In the genomic region with DNA sequence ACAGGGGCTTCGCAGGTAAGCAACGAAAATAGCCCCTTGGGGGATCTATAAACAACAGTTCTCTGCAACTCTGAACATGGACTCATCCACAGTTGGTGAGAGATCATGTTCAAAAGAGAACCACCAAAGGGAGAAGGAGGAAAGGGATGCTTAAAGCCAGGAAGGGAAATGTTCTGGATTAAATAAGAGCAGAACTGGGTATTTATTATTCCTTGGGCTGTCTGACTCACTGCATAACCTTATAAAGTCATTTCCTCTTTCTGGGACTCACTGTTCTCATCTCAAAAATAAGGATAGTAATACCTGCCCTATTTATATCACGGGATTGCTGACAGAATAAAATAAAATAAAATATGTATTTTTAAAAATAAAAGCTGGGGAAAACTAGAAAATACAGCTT, we compare ENCODE assay signal across 13 cellular contexts. TPM values are rescaled to one million over a fixed set of nuclear protein-coding genes. Genes with fewer than 3 reads are reported as not detected.
DNase-seq lines count a peak whose midpoint lies in the region; ATAC-seq, FAIRE-seq and TF ChIP-seq lines count a peak whose summit lies in the region.
"Had no signal": no experiment of that assay in that cellular context is flagged by ENCODE, and none has a peak within 500 bp of the region (broad histone marks: within the 10 kb centered on the region; RNA-seq: fewer than 3 reads in every experiment).

No MANE protein-coding gene starts in this region.

- WGBS in esophagus squamous epithelium, 2 donors = 55 to 74% methylated on average over 3 of the region's 3 CpGs
- 73% methylated on average over 3 of the region's 3 CpGs for WGBS in prostate gland

- TF ChIP-seq POLR2A in GM12891 (IDR thresholded peaks at IDR 0.05; ENCODE audit: low read depth, low read length) = no peak
- no peak for TF ChIP-seq POLR2A in esophagus squamous epithelium (IDR thresholded peaks at IDR 0.05)
- TF ChIP-seq POLR2A in prostate gland (IDR thresholded peaks at IDR 0.05) = no peak

- H3K27ac Mint-ChIP-seq in osteocyte (ENCODE audit: unreplicated experiment) = peak overlapping the region; percentile 25
- H3K27ac Mint-ChIP-seq: activated CD4-positive, alpha-beta memory T cell treated with anti-CD3 and anti-CD28 coated beads, Interleukin-2, amount 10 ng/mL, durations not matched to agents 7 days and 5 days; natural killer cell treated with Interleukin-12 subunit alpha and Interleukin-12 subunit beta and Interleukin-15 and Interleukin-18, amount 100 ng/mL, for 72 hours had no signal

- no peaks in the 10 kb centered on the region for H3K36me3 ChIP-seq in esophagus squamous epithelium
- H3K36me3 ChIP-seq in prostate gland = no peaks in the 10 kb centered on the region
- H3K36me3 ChIP-seq: upper lobe of left lung had no signal

- H3K27me3 Mint-ChIP-seq in osteocyte (ENCODE audit: unreplicated experiment) = no peaks in the 10 kb centered on the region
- H3K27me3 Mint-ChIP-seq: natural killer cell treated with Interleukin-12 subunit alpha and Interleukin-12 subunit beta and Interleukin-15 and Interleukin-18, amount 100 ng/mL, for 72 hours had no signal

- H3K27me3 ChIP-seq in esophagus squamous epithelium (no peaks in the 10 kb centered on the region), prostate gland (replicated peaks; ENCODE audit: insufficient read depth) (no peaks in the 10 kb centered on the region)
- H3K27me3 ChIP-seq: upper lobe of left lung had no signal

- no peak overlapping the region for H3K4me3 Mint-ChIP-seq in osteocyte (ENCODE audit: unreplicated experiment)
- H3K4me3 Mint-ChIP-seq: activated CD4-positive, alpha-beta memory T cell treated with anti-CD3 and anti-CD28 coated beads, Interleukin-2, amount 10 ng/mL, durations not matched to agents 7 days and 5 days; natural killer cell treated with Interleukin-12 subunit alpha and Interleukin-12 subunit beta and Interleukin-15 and Interleukin-18, amount 100 ng/mL, for 72 hours had no signal

- CTCF ChIA-PET in RWPE1 (lab: Yijun Ruan, JAX) = no interaction called here

- no peaks in the 10 kb centered on the region for H3K9me3 Mint-ChIP-seq in osteocyte (ENCODE audit: unreplicated experiment)
- H3K9me3 Mint-ChIP-seq: activated CD4-positive, alpha-beta memory T cell treated with anti-CD3 and anti-CD28 coated beads, Interleukin-2, amount 10 ng/mL, durations not matched to agents 7 days and 5 days; natural killer cell treated with Interleukin-12 subunit alpha and Interleukin-12 subunit beta and Interleukin-15 and Interleukin-18, amount 100 ng/mL, for 72 hours had no signal

- no peak for FAIRE-seq in GM12891 (lab: Jason Lieb, UNC)

- no peaks in the 10 kb centered on the region for H3K9me3 ChIP-seq in esophagus squamous epithelium
- H3K9me3 ChIP-seq in prostate gland = no peaks in the 10 kb centered on the region
- H3K9me3 ChIP-seq: upper lobe of left lung had no signal

- H3K4me3 ChIP-seq in esophagus squamous epithelium = peak overlapping the region in 1 of 4 donors; percentile 18
- H3K4me3 ChIP-seq in prostate gland = no peak overlapping the region
- H3K4me3 ChIP-seq: upper lobe of left lung had no signal

- H3K36me3 Mint-ChIP-seq in osteocyte (ENCODE audit: unreplicated experiment) = no peaks in the 10 kb centered on the region
- H3K36me3 Mint-ChIP-seq: natural killer cell treated with Interleukin-12 subunit alpha and Interleukin-12 subunit beta and Interleukin-15 and Interleukin-18, amount 100 ng/mL, for 72 hours had no signal

- intact Hi-C loops in esophagus squamous epithelium (cut with DNase I) (no loop called here), prostate gland (cut with DNase I) (no loop called here)

- ATAC-seq in HG02970 (IDR thresholded peaks at IDR 0.05; ENCODE audit: low FRiP score, unreplicated experiment) = no peak
- ATAC-seq: natural killer cell treated with Interleukin-12 subunit alpha and Interleukin-12 subunit beta and Interleukin-15 and Interleukin-18, amount 100 ng/mL, for 72 hours had no signal

- peaks cover 21% of the 10 kb centered on the region for H3K4me1 Mint-ChIP-seq in osteocyte (ENCODE audit: unreplicated experiment)
- H3K4me1 Mint-ChIP-seq: activated CD4-positive, alpha-beta memory T cell treated with anti-CD3 and anti-CD28 coated beads, Interleukin-2, amount 10 ng/mL, durations not matched to agents 7 days and 5 days had no signal

- H3K4me1 ChIP-seq in esophagus squamous epithelium (peaks cover 0 to 21% (median 4%) of the 10 kb centered on the region in 3 donors), prostate gland (replicated peaks) (no peaks in the 10 kb centered on the region)

- POLR2A ChIA-PET in RWPE1 (lab: Yijun Ruan, JAX; ENCODE audit: low non-redundant PET) = no interaction called here

- TF ChIP-seq CTCF in RWPE1 (conservative IDR thresholded peaks at IDR 0.05; ENCODE audit: low read depth) (no peak), esophagus squamous epithelium (IDR thresholded peaks at IDR 0.05) (no peak), osteocyte (IDR thresholded peaks at IDR 0.05) (no peak), prostate gland (IDR thresholded peaks at IDR 0.05) (no peak)

- no peak overlapping the region for H3K27ac ChIP-seq in RWPE1
- H3K27ac ChIP-seq in esophagus squamous epithelium = peak overlapping the region; percentile 67 to 84 (median 78)
- H3K27ac ChIP-seq in prostate gland = peak overlapping the region in 1 of 2 donors; percentile 48

- DNase-seq in GM12891 (ENCODE audit: insufficient read length, low spot score) = no peak
- peak; percentile 59 for DNase-seq in RWPE1 (ENCODE audit: low spot score)
- no peak for DNase-seq in esophagus squamous epithelium (lab: John Stamatoyannopoulos, UW)
- DNase-seq in osteocyte (ENCODE audit: extremely low spot score, unreplicated experiment) = no peak
- DNase-seq in DMS53 treated with DMSO at 0.1 percent for 48 hours (lab: John Stamatoyannopoulos, UW; ENCODE audit: unreplicated experiment) = no peak
- no peak for DNase-seq in NCI-H1436 (lab: John Stamatoyannopoulos, UW)
- DNase-seq in prostate gland (ENCODE audit: low spot score) = no peak
- DNase-seq: activated CD4-positive, alpha-beta memory T cell treated with anti-CD3 and anti-CD28 coated beads, Interleukin-2, amount 10 ng/mL, durations not matched to agents 7 days and 5 days; amygdala; NCI-H1417 treated with DMSO at 0.1 percent for 48 hours; upper lobe of left lung had no signal

TF ChIP-seq in GM12891, 5 proteins besides CTCF, POLR2A, EP300 and RAD21:
- TF ChIP-seq SPI1 (IDR thresholded peaks at IDR 0.05; ENCODE audit: low read depth, low read length) (0 out of 2 replicates have a peak, but pooled peaks have one; percentile 10), POU2F2 (IDR thresholded peaks at IDR 0.05; ENCODE audit: low read depth, low read length) (no peak), TAF1 (IDR thresholded peaks at IDR 0.05; ENCODE audit: low read depth, low read length) (no peak), PAX5 (IDR thresholded peaks at IDR 0.05; ENCODE audit: insufficient read depth, low read length, severe bottlenecking) (no peak)

RNA-seq across cellular contexts. Expression of a gene that starts 11.2 kb away (rescaled TPM):
- polyA plus RNA-seq in GM12891 (2012; ENCODE audit: low read depth, missing spikeins) = 6.4 TPM
- total RNA-seq in esophagus squamous epithelium = 1 to 10 TPM; 1.9 to 5.3 (median 2.5) TPM
- total RNA-seq in osteocyte = 33.5 and 34.5 TPM in 2 replicates
- 10 to 100 TPM in 1 of 2 donors, 1 to 10 TPM in 1; 1.2 to 21.1 TPM for total RNA-seq in prostate gland

RNA-seq across cellular contexts. Expression of a gene that starts 31.7 kb away (rescaled TPM):
- polyA plus RNA-seq in GM12891 (2012; ENCODE audit: low read depth, missing spikeins) = 9.7 TPM
- total RNA-seq in esophagus squamous epithelium = 1 to 10 TPM; 3.4 to 5.1 (median 3.9) TPM
- total RNA-seq in osteocyte = 0.08 and 0.24 TPM in 2 replicates
- total RNA-seq in prostate gland = 10 to 100 TPM in 1 of 2 donors, 1 to 10 TPM in 1; 1.5 to 14.9 TPM
